In genomic region chr4:15255537-15255936, GRCh38 we compare ENCODE assay signal across 30 cellular contexts.
"Had no signal": no experiment of that assay in that cellular context is flagged by ENCODE, and none has a peak within 500 bp of the region (broad histone marks: within the 10 kb centered on the region; RNA-seq: fewer than 3 reads in every experiment).

No MANE protein-coding gene starts in this region.

- H3K4me1 Mint-ChIP-seq: immature natural killer cell had no signal

- H3K9me3 Mint-ChIP-seq: immature natural killer cell; mesothelial cell of epicardium; natural killer cell treated with Interleukin-12 subunit alpha and Interleukin-12 subunit beta and Interleukin-15 and Interleukin-18, amount 100 ng/mL, for 72 hours; stimulated activated naive B cell treated with anti-CD40 and anti-IgM and Interleukin-4, amounts not matched to agents 10 μg/mL and 1 μg/mL and 100 μg/mL, for 72 hours; type B pancreatic cell had no signal

- H3K27ac ChIP-seq: heart left ventricle, lower lobe of right lung, pancreas, prostate gland, skin epidermis, stomach, thoracic aorta, tibial nerve, uterus had no signal

- H3K36me3 ChIP-seq: heart left ventricle, left lung, lower lobe of right lung, pancreas, prostate gland, stomach, thoracic aorta, tibial nerve, uterus had no signal

- H3K4me1 ChIP-seq: lower lobe of right lung, pancreas, prostate gland, stomach, tibial nerve, uterus had no signal

- H3K4me3 Mint-ChIP-seq: immature natural killer cell; mesothelial cell of epicardium; natural killer cell treated with Interleukin-12 subunit alpha and Interleukin-12 subunit beta and Interleukin-15 and Interleukin-18, amount 100 ng/mL, for 72 hours; stimulated activated naive B cell treated with anti-CD40 and anti-IgM and Interleukin-4, amounts not matched to agents 10 μg/mL and 1 μg/mL and 100 μg/mL, for 72 hours; type B pancreatic cell had no signal

- H3K4me3 ChIP-seq: heart left ventricle, left lung, lower lobe of right lung, pancreas, prostate gland, skin epidermis, stomach, thoracic aorta, tibial nerve, uterus had no signal

- H3K36me3 Mint-ChIP-seq: immature natural killer cell; mesothelial cell of epicardium; naive B cell; natural killer cell treated with Interleukin-12 subunit alpha and Interleukin-12 subunit beta and Interleukin-15 and Interleukin-18, amount 100 ng/mL, for 72 hours; stimulated activated naive B cell treated with anti-CD40 and anti-IgM and Interleukin-4, amounts not matched to agents 10 μg/mL and 1 μg/mL and 100 μg/mL, for 72 hours; type B pancreatic cell had no signal

- H3K9me3 ChIP-seq: heart left ventricle, left lung, lower lobe of right lung, pancreas, prostate gland, stomach, thoracic aorta, tibial nerve, uterus had no signal

- H3K27me3 Mint-ChIP-seq: naive B cell, type B pancreatic cell had no signal

- H3K27me3 ChIP-seq: heart left ventricle, left lung, pancreas, stomach, tibial nerve, uterus had no signal

- H3K27ac Mint-ChIP-seq: immature natural killer cell; mesothelial cell of epicardium; natural killer cell treated with Interleukin-12 subunit alpha and Interleukin-12 subunit beta and Interleukin-15 and Interleukin-18, amount 100 ng/mL, for 72 hours; stimulated activated naive B cell treated with anti-CD40 and anti-IgM and Interleukin-4, amounts not matched to agents 10 μg/mL and 1 μg/mL and 100 μg/mL, for 72 hours; type B pancreatic cell had no signal

- DNase-seq: heart left ventricle; hypothalamus; immature natural killer cell; kidney; left colon; left lung; lower lobe of right lung; mammary epithelial cell; mesenchymal stem cell; naive B cell; nucleus accumbens; pancreas; posterior cingulate gyrus; retina; right cardiac atrium; stimulated activated CD4-positive, alpha-beta T cell treated with anti-CD3 and anti-CD28 coated beads, Interleukin-12 subunit alpha, Interleukin-12 subunit beta, amount 100 ng/mL, for 4 hours; stimulated activated CD4-positive, alpha-beta T cell treated with anti-CD3 and anti-CD28 coated beads, Interleukin-15, amount 100 ng/mL, for 24 hours; stimulated activated CD4-positive, alpha-beta T cell treated with anti-CD3 and anti-CD28 coated beads, Interleukin-2, amount 100 ng/mL, for 24 hours; stimulated activated CD4-positive, alpha-beta T cell treated with anti-CD3 and anti-CD28 coated beads, Interleukin-4, amount 100 ng/mL, for 1 hour; stimulated activated naive B cell treated with anti-CD40 and anti-IgM and Interleukin-4, amounts not matched to agents 10 μg/mL and 1 μg/mL and 100 μg/mL, for 72 hours; stimulated activated naive CD8-positive, alpha-beta T cell treated with anti-CD3 and anti-CD28 coated beads, Interleukin-15, Interleukin-2, amounts not matched to agents 100 U/mL and 50 U/mL, for 24 hours; stomach; uterus had no signal
